Comparison of ENCODE assay signal across 26 cellular contexts in the genomic region with DNA sequence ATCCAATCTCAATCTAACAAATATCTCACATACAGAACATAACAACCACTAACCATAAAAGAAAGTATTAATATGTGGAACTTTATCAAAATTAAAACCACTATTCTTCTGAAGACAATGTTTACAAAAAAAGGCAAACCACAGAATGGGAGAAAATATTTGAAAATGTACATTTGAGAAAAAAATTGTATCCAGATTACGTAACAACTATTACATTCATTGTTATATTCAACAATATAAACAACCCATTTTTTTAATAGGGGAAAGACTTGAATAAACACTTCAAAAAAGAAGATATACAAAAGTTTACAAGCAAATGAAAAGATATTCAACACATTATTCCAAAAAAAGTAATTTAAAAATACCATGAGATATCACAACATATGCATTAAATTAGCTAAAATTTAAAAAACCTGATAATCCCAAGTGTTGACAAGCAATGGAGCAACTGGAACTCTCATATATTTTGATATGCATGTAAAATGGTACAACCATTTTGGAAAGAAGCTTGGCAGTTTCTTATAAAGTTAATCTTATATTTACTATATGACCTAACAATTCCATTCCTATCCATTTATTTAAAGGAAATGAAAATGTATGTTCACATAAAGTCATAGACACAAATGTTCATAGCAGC.
"Had no signal": no experiment of that assay in that cellular context is flagged by ENCODE, and none has a peak within 500 bp of the region (broad histone marks: within the 10 kb centered on the region; RNA-seq: fewer than 3 reads in every experiment).

No MANE protein-coding gene starts in this region.

- FAIRE-seq: islet of Langerhans had no signal

- ATAC-seq: mucosa of descending colon; naive thymus-derived CD4-positive, alpha-beta T cell; natural killer cell treated with Interleukin-12 subunit alpha and Interleukin-12 subunit beta and Interleukin-15 and Interleukin-18, amount 100 ng/mL, for 72 hours; right cardiac atrium; stimulated activated memory B cell treated with anti-CD40 and anti-IgM and Interleukin-4, amounts not matched to agents 10 μg/mL and 1 μg/mL and 100 μg/mL, for 72 hours; stimulated activated naive CD8-positive, alpha-beta T cell treated with anti-CD3 and anti-CD28 coated beads, Interleukin-15, amount 100 ng/mL, for 72 hours had no signal

- H3K4me1 ChIP-seq: prostate gland, uterus had no signal

- H3K27me3 ChIP-seq: ovary, sigmoid colon, tibial nerve, uterus had no signal

- H3K4me2 ChIP-seq: smooth muscle cell had no signal

- H3K9me3 ChIP-seq: mucosa of descending colon, ovary, prostate gland, sigmoid colon, uterus had no signal

- H3K4me3 ChIP-seq: left ventricle myocardium inferior, lung, mucosa of descending colon, ovary, prostate gland, sigmoid colon, smooth muscle cell, tibial nerve, uterus had no signal

- H3K27ac ChIP-seq: left ventricle myocardium inferior, ovary, prostate gland, sigmoid colon, tibial nerve, uterus had no signal

- H3K36me3 ChIP-seq: left ventricle myocardium inferior, ovary, prostate gland, sigmoid colon, tibial nerve, uterus had no signal

- DNase-seq: hypothalamus; immature natural killer cell; left ventricle myocardium inferior; midbrain; mucosa of descending colon; naive thymus-derived CD4-positive, alpha-beta T cell; ovary; posterior cingulate gyrus; retina; right cardiac atrium; sigmoid colon; stimulated activated CD4-positive, alpha-beta T cell treated with anti-CD3 and anti-CD28 coated beads, Interleukin-1b, Interleukin-23, amount 100 ng/mL, for 48 hours; stimulated activated CD4-positive, alpha-beta T cell treated with anti-CD3 and anti-CD28 coated beads, Interleukin-2, amount 100 ng/mL, for 48 hours; stimulated activated CD4-positive, alpha-beta T cell treated with anti-CD3 and anti-CD28 coated beads, Interleukin-4, amount 100 ng/mL, for 4 hours; stimulated activated CD8-positive, alpha-beta memory T cell treated with anti-CD3 and anti-CD28 coated beads, Interleukin-4, amount 100 ng/mL, for 48 hours; stimulated activated naive CD4-positive, alpha-beta T cell treated with Interleukin-2 at 50 U/mL for 16 hours; stimulated activated naive CD8-positive, alpha-beta T cell treated with anti-CD3 and anti-CD28 coated beads, Interleukin-15, amount 100 ng/mL, for 72 hours; substantia nigra; uterus had no signal
